In genomic region chr12:113961921-113962710, GRCh38 we compare ENCODE assay signal across 8 cellular contexts. TPM values are rescaled to one million over a fixed set of nuclear protein-coding genes. Genes with fewer than 3 reads are reported as not detected.
A peak's percentile ranks its signal among the peaks of the same experiment; 100 is the strongest.
DNase-seq lines count a peak whose midpoint lies in the region; ATAC-seq and TF ChIP-seq lines count a peak whose summit lies in the region.

No MANE protein-coding gene starts in this region.

- no peaks in the 10 kb centered on the region for H3K9me3 Mint-ChIP-seq in activated CD8-positive, alpha-beta T cell treated with anti-CD3 and anti-CD28 coated beads for 36 hours
- H3K9me3 Mint-ChIP-seq in naive thymus-derived CD4-positive, alpha-beta T cell, result peaks cover 0 to 2% (median 0%) of the 10 kb centered on the region in 11 donors

- peak overlapping the region; percentile 65 for H3K4me3 Mint-ChIP-seq in activated CD8-positive, alpha-beta T cell treated with anti-CD3 and anti-CD28 coated beads for 36 hours
- peak overlapping the region in 5 of 10 donors; percentile 5 to 85 (median 56) for H3K4me3 Mint-ChIP-seq in naive thymus-derived CD4-positive, alpha-beta T cell

- H3K9me3 ChIP-seq in naive thymus-derived CD4-positive, alpha-beta T cell (ENCODE audit: control insufficient read depth in 2 of 3, low read length in 3 of 3), result no peaks in the 10 kb centered on the region
- H3K9me3 ChIP-seq in uterus, result no peaks in the 10 kb centered on the region

- CTCF ChIA-PET in activated CD8-positive, alpha-beta T cell treated with anti-CD3 and anti-CD28 coated beads for 36 hours (lab: Charles Lee), result interaction anchor here (0.8 to 1.8 kb wide), 4 partner anchors 13 to 515 kb away, joined by 3 to 4 read pairs (median 4); no protein-coding TSS in a partner anchor
- CTCF ChIA-PET in naive thymus-derived CD4-positive, alpha-beta T cell (lab: Charles Lee), result no interaction called here

- peaks cover 46% of the 10 kb centered on the region for H3K4me1 Mint-ChIP-seq in activated CD8-positive, alpha-beta T cell treated with anti-CD3 and anti-CD28 coated beads for 36 hours (ENCODE audit: low read depth)
- H3K4me1 Mint-ChIP-seq in naive thymus-derived CD4-positive, alpha-beta T cell, result peaks cover 41 to 51% (median 48%) of the 10 kb centered on the region in 7 donors

- H3K27me3 ChIP-seq in naive thymus-derived CD4-positive, alpha-beta T cell (ENCODE audit: control insufficient read depth in 2 of 2, insufficient read depth in 2 of 2, low read length in 2 of 2), result no peaks in the 10 kb centered on the region
- no peaks in the 10 kb centered on the region for H3K27me3 ChIP-seq in uterus

- DNase-seq in Daoy (ENCODE audit: low read depth) (peak; percentile 50), uterus (no peak), NCI-H2227 treated with DMSO at 0.1 percent for 48 hours (lab: John Stamatoyannopoulos, UW) (no peak), activated gamma-delta T cell treated with Interleukin-2 at 50 U/mL for 16 hours (no peak), NCI-H345 (lab: John Stamatoyannopoulos, UW) (no peak)
- peak; percentile 80 for DNase-seq in activated CD8-positive, alpha-beta T cell treated with anti-CD3 and anti-CD28 coated beads for 36 hours
- peak in 3 of 9 donors; percentile 5 to 51 (median 33) for DNase-seq in naive thymus-derived CD4-positive, alpha-beta T cell

- POLR2A ChIA-PET in activated CD8-positive, alpha-beta T cell treated with anti-CD3 and anti-CD28 coated beads for 36 hours (lab: Charles Lee), result interaction anchor here (0.8 to 1.3 kb wide), 4 partner anchors 9 to 98 kb away, joined by 3 to 4 read pairs (median 3); no protein-coding TSS in a partner anchor
- POLR2A ChIA-PET in naive thymus-derived CD4-positive, alpha-beta T cell (lab: Charles Lee), result interaction anchor here (1.2 kb wide), 1 partner anchor 1956 kb away, joined by 3 read pairs; no protein-coding TSS in a partner anchor

- H3K27ac ChIP-seq in naive thymus-derived CD4-positive, alpha-beta T cell (ENCODE audit: low read depth, low read length), result peak overlapping the region; percentile 18
- no peak overlapping the region for H3K27ac ChIP-seq in uterus

- peak; percentile 46 for ATAC-seq in HG02798 (IDR thresholded peaks at IDR 0.05; ENCODE audit: poor library complexity, unreplicated experiment)
- peak; percentile 67 for ATAC-seq in activated CD8-positive, alpha-beta T cell treated with anti-CD3 and anti-CD28 coated beads for 36 hours
- ATAC-seq in naive thymus-derived CD4-positive, alpha-beta T cell, result no peak

- peaks cover 59% of the 10 kb centered on the region for H3K36me3 Mint-ChIP-seq in activated CD8-positive, alpha-beta T cell treated with anti-CD3 and anti-CD28 coated beads for 36 hours (ENCODE audit: low read depth)
- peaks cover 14 to 46% (median 23%) of the 10 kb centered on the region in 5 donors for H3K36me3 Mint-ChIP-seq in naive thymus-derived CD4-positive, alpha-beta T cell

- peaks cover 17 to 58% (median 25%) of the 10 kb centered on the region in 3 experiments for H3K36me3 ChIP-seq in naive thymus-derived CD4-positive, alpha-beta T cell (ENCODE audit: control insufficient read depth in 2 of 3, insufficient read depth in 3 of 3, low read length in 3 of 3)
- H3K36me3 ChIP-seq in uterus, result no peaks in the 10 kb centered on the region

- TF ChIP-seq CTCF in activated CD8-positive, alpha-beta T cell treated with anti-CD3 and anti-CD28 coated beads for 36 hours (IDR thresholded peaks at IDR 0.05), result no peak
- TF ChIP-seq CTCF in uterus (IDR thresholded peaks at IDR 0.05), result no peak

- peak overlapping the region; percentile 97 for H3K27ac Mint-ChIP-seq in activated CD8-positive, alpha-beta T cell treated with anti-CD3 and anti-CD28 coated beads for 36 hours
- H3K27ac Mint-ChIP-seq in naive thymus-derived CD4-positive, alpha-beta T cell, result peak overlapping the region; percentile 47 to 99 (median 87)

- H3K4me1 ChIP-seq in naive thymus-derived CD4-positive, alpha-beta T cell (ENCODE audit: control insufficient read depth in 2 of 2, insufficient read depth in 2 of 2, low read length in 2 of 2), result peaks cover 5% of the 10 kb centered on the region in 2 donors
- peaks cover 0 to 2% of the 10 kb centered on the region in 2 donors for H3K4me1 ChIP-seq in uterus

- no peak overlapping the region for H3K4me3 ChIP-seq in naive thymus-derived CD4-positive, alpha-beta T cell (ENCODE audit: low read length)
- no peak overlapping the region for H3K4me3 ChIP-seq in uterus

- no peak for TF ChIP-seq POLR2A in uterus (IDR thresholded peaks at IDR 0.05)

- H3K27me3 Mint-ChIP-seq in activated CD8-positive, alpha-beta T cell treated with anti-CD3 and anti-CD28 coated beads for 36 hours, result no peaks in the 10 kb centered on the region
- no peaks in the 10 kb centered on the region for H3K27me3 Mint-ChIP-seq in naive thymus-derived CD4-positive, alpha-beta T cell

- intact Hi-C loops in activated CD8-positive, alpha-beta T cell treated with anti-CD3 and anti-CD28 coated beads for 36 hours (cut with micrococcal nuclease), result no loop called here
- intact Hi-C loops in naive thymus-derived CD4-positive, alpha-beta T cell (cut with micrococcal nuclease), result loop anchor here in 1 of 2 donors (10.0 kb wide), 3 partner anchors 627 to 777 kb away; partner anchors contain the start of genes DDX54, RITA1, SLC8B1 and TPCN1
- intact Hi-C loops in uterus (cut with DNase I; ENCODE audit: low total_unique reads), result no loop called here

RNA-seq across cellular contexts. Expression of gene RBM19, which starts 4.0 kb away (rescaled TPM):
- total RNA-seq in Daoy (2014; rRNA removed; shearing (Covaris generic)), result 18.6 and 26.3 TPM in 2 replicates
- 10 to 100 TPM; 66.9 to 67.7 TPM for total RNA-seq in activated CD8-positive, alpha-beta T cell treated with anti-CD3 and anti-CD28 coated beads for 36 hours
- total RNA-seq in naive thymus-derived CD4-positive, alpha-beta T cell, result 100 to 1,000 TPM in 1 of 5 experiments, 10 to 100 TPM in 4; 45.8 to 108 (median 67.3) TPM
- 10 to 100 TPM; 10.8 to 19.3 TPM for polyA plus RNA-seq in naive thymus-derived CD4-positive, alpha-beta T cell
- 10 to 100 TPM; 19.3 to 45.5 (median 31.5) TPM for total RNA-seq in uterus

Comparison
In these comparisons a context has a peak if more than half of its experiments do, and no peak if none do; other contexts are left out.
1. DNase-seq: peak in Daoy (single experiment) and activated CD8-positive, alpha-beta T cell treated with anti-CD3 and anti-CD28 coated beads for 36 hours (single experiment); none in uterus (0 of 2), NCI-H2227 treated with DMSO at 0.1 percent for 48 hours (single experiment), activated gamma-delta T cell treated with Interleukin-2 at 50 U/mL for 16 hours (single experiment) and NCI-H345 (single experiment).